8 cellular contexts compared by ENCODE assay signal in the genomic region with DNA sequence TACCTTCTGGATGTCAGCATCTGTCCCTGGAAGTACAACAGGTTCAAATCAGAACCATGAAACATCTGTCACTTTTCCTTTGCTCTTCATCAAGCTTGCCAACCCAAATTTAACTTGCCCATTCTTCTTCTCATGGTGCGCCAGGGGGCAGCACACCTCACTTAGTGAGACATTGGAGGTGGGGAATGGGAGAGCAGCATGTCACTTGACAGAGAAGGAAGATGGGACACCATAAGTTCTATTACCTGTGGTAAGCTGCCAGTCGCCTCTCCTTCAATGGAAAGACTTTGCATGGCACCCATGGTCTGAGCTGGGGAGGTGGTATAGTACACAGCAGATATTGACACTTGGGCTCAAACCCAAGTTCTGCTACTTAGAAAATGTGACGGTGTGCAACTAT. TPM values are rescaled to one million over a fixed set of nuclear protein-coding genes. Genes with fewer than 3 reads are reported as not detected.
A peak's percentile ranks its signal among the peaks of the same experiment; 100 is the strongest.
DNase-seq lines count a peak whose midpoint lies in the region; ATAC-seq and TF ChIP-seq lines count a peak whose summit lies in the region.

No MANE protein-coding gene starts in this region.

- no peak overlapping the region for H3K27ac ChIP-seq in SU-DHL-6 (ENCODE audit: low read depth, low read length)
- H3K27ac ChIP-seq in left lung, result no peak overlapping the region

- H3K9me2 ChIP-seq in SU-DHL-6 (replicated peaks; ENCODE audit: insufficient read depth, low read length), result no peaks in the 10 kb centered on the region

- no peaks in the 10 kb centered on the region for H4K20me1 ChIP-seq in SU-DHL-6 (ENCODE audit: low read depth, low read length)

- no peak for ATAC-seq in GM18519 (IDR thresholded peaks at IDR 0.05; ENCODE audit: low FRiP score, unreplicated experiment)
- no peak for ATAC-seq in left lung

- H3K9ac ChIP-seq in SU-DHL-6 (ENCODE audit: low read length), result no peak overlapping the region

- TF ChIP-seq CTCF in GM20000 (IDR thresholded peaks at IDR 0.05; ENCODE audit: extremely low read depth, missing control alignments), result peak; percentile 74
- TF ChIP-seq CTCF in SU-DHL-6 (IDR thresholded peaks at IDR 0.05; ENCODE audit: insufficient read depth, low read length, poor library complexity, severe bottlenecking), result peak; percentile 63
- no peak for TF ChIP-seq CTCF in left lung (IDR thresholded peaks at IDR 0.05)

- H3F3A ChIP-seq in SU-DHL-6 (ENCODE audit: insufficient read depth), result no peaks in the 10 kb centered on the region

- peaks cover 5 to 23% of the 10 kb centered on the region in 2 donors for H3K4me1 ChIP-seq in left lung

- no peak overlapping the region for H3K4me2 ChIP-seq in SU-DHL-6 (ENCODE audit: low read depth, low read length, poor library complexity, severe bottlenecking)

- H3K79me2 ChIP-seq in SU-DHL-6 (ENCODE audit: insufficient read depth, low read length), result no peaks in the 10 kb centered on the region

- no peaks in the 10 kb centered on the region for H3K27me3 ChIP-seq in SU-DHL-6 (ENCODE audit: low read length)
- peaks cover 30 to 96% of the 10 kb centered on the region in 2 donors for H3K27me3 ChIP-seq in left lung

- H3K9me3 ChIP-seq in SU-DHL-6 (ENCODE audit: insufficient read depth, low read length) (no peaks in the 10 kb centered on the region), left lung (no peaks in the 10 kb centered on the region)

- H3K36me3 ChIP-seq in SU-DHL-6 (ENCODE audit: low read length) (no peaks in the 10 kb centered on the region), left lung (no peaks in the 10 kb centered on the region)

- DNase-seq in COLO829 (ENCODE audit: low spot score) (peak; percentile 47), GM20000 (ENCODE audit: low spot score) (peak; percentile 55), hepatic stellate cell (ENCODE audit: low spot score) (peak; percentile 6), epidermal melanocyte (ENCODE audit: insufficient read length, low spot score) (no peak), left lung (no peak), GM03348 (ENCODE audit: low spot score) (no peak)

- intact Hi-C loops in left lung (cut with DNase I), result loop anchor here in 1 of 2 donors (5.0 kb wide), 1 partner anchor 124 kb away; no protein-coding TSS in a partner anchor

- no peak overlapping the region for H2AFZ ChIP-seq in SU-DHL-6 (ENCODE audit: low read depth, low read length, severe bottlenecking)

- H3K4me3 ChIP-seq in SU-DHL-6 (ENCODE audit: insufficient read depth, low read length, poor library complexity, severe bottlenecking), result no peak overlapping the region
- no peak overlapping the region for H3K4me3 ChIP-seq in left lung

RNA-seq across cellular contexts. Expression of gene SCN5A, which starts 2.9 kb away (rescaled TPM):
- total RNA-seq in left lung, result under 1 TPM; 0.09 to 0.97 TPM

Comparison
In these comparisons a context has a peak if more than half of its experiments do, and no peak if none do; other contexts are left out.
1. DNase-seq: peak in COLO829 (single experiment), GM20000 (single experiment) and hepatic stellate cell (single experiment); none in epidermal melanocyte (single experiment), left lung (0 of 2) and GM03348 (single experiment).
2. CTCF ChIP-seq: peak in GM20000 (single experiment) and SU-DHL-6 (single experiment); none in left lung (0 of 2).